In genomic region chr12:55743131-55743921, GRCh38 we compare ENCODE assay signal across 1 cellular context.
TF ChIP-seq lines count a peak whose summit lies in the region.

No MANE protein-coding gene starts in this region.

TF ChIP-seq in GM23338, 12 proteins besides CTCF, POLR2A, EP300 and RAD21 (continued from another document):
- TF ChIP-seq, protein P1, sequence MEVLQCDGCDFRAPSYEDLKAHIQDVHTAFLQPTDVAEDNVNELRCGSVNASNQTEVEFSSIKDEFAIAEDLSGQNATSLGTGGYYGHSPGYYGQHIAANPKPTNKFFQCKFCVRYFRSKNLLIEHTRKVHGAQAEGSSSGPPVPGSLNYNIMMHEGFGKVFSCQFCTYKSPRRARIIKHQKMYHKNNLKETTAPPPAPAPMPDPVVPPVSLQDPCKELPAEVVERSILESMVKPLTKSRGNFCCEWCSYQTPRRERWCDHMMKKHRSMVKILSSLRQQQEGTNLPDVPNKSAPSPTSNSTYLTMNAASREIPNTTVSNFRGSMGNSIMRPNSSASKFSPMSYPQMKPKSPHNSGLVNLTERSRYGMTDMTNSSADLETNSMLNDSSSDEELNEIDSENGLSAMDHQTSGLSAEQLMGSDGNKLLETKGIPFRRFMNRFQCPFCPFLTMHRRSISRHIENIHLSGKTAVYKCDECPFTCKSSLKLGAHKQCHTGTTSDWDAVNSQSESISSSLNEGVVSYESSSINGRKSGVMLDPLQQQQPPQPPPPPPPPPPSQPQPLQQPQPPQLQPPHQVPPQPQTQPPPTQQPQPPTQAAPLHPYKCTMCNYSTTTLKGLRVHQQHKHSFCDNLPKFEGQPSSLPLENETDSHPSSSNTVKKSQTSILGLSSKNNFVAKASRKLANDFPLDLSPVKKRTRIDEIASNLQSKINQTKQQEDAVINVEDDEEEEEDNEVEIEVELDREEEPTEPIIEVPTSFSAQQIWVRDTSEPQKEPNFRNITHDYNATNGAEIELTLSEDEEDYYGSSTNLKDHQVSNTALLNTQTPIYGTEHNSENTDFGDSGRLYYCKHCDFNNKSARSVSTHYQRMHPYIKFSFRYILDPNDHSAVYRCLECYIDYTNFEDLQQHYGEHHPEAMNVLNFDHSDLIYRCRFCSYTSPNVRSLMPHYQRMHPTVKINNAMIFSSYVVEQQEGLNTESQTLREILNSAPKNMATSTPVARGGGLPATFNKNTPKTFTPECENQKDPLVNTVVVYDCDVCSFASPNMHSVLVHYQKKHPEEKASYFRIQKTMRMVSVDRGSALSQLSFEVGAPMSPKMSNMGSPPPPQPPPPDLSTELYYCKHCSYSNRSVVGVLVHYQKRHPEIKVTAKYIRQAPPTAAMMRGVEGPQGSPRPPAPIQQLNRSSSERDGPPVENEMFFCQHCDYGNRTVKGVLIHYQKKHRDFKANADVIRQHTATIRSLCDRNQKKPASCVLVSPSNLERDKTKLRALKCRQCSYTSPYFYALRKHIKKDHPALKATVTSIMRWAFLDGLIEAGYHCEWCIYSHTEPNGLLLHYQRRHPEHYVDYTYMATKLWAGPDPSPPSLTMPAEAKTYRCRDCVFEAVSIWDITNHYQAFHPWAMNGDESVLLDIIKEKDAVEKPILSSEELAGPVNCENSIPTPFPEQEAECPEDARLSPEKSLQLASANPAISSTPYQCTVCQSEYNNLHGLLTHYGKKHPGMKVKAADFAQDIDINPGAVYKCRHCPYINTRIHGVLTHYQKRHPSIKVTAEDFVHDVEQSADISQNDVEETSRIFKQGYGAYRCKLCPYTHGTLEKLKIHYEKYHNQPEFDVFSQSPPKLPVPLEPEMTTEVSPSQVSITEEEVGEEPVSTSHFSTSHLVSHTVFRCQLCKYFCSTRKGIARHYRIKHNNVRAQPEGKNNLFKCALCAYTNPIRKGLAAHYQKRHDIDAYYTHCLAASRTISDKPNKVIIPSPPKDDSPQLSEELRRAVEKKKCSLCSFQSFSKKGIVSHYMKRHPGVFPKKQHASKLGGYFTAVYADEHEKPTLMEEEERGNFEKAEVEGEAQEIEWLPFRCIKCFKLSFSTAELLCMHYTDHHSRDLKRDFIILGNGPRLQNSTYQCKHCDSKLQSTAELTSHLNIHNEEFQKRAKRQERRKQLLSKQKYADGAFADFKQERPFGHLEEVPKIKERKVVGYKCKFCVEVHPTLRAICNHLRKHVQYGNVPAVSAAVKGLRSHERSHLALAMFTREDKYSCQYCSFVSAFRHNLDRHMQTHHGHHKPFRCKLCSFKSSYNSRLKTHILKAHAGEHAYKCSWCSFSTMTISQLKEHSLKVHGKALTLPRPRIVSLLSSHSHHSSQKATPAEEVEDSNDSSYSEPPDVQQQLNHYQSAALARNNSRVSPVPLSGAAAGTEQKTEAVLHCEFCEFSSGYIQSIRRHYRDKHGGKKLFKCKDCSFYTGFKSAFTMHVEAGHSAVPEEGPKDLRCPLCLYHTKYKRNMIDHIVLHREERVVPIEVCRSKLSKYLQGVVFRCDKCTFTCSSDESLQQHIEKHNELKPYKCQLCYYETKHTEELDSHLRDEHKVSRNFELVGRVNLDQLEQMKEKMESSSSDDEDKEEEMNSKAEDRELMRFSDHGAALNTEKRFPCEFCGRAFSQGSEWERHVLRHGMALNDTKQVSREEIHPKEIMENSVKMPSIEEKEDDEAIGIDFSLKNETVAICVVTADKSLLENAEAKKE (CRISPR knock-in tag; IDR thresholded peaks at IDR 0.05): no peak
- TF ChIP-seq, protein P2, sequence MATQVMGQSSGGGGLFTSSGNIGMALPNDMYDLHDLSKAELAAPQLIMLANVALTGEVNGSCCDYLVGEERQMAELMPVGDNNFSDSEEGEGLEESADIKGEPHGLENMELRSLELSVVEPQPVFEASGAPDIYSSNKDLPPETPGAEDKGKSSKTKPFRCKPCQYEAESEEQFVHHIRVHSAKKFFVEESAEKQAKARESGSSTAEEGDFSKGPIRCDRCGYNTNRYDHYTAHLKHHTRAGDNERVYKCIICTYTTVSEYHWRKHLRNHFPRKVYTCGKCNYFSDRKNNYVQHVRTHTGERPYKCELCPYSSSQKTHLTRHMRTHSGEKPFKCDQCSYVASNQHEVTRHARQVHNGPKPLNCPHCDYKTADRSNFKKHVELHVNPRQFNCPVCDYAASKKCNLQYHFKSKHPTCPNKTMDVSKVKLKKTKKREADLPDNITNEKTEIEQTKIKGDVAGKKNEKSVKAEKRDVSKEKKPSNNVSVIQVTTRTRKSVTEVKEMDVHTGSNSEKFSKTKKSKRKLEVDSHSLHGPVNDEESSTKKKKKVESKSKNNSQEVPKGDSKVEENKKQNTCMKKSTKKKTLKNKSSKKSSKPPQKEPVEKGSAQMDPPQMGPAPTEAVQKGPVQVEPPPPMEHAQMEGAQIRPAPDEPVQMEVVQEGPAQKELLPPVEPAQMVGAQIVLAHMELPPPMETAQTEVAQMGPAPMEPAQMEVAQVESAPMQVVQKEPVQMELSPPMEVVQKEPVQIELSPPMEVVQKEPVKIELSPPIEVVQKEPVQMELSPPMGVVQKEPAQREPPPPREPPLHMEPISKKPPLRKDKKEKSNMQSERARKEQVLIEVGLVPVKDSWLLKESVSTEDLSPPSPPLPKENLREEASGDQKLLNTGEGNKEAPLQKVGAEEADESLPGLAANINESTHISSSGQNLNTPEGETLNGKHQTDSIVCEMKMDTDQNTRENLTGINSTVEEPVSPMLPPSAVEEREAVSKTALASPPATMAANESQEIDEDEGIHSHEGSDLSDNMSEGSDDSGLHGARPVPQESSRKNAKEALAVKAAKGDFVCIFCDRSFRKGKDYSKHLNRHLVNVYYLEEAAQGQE (IDR thresholded peaks at IDR 0.05; ENCODE audit: unreplicated experiment): no peak
- TF ChIP-seq EZH2 (IDR thresholded peaks at IDR 0.05; ENCODE audit: low read depth, unreplicated experiment) (no peak), STAT1 (IDR thresholded peaks at IDR 0.05; ENCODE audit: unreplicated experiment) (no peak), CREB1 (CRISPR knock-in tag; IDR thresholded peaks at IDR 0.05; ENCODE audit: low read depth) (no peak), JUNB (IDR thresholded peaks at IDR 0.05; ENCODE audit: unreplicated experiment) (no peak), ZNF114 (CRISPR knock-in tag; IDR thresholded peaks at IDR 0.05) (no peak), EZH2phosphoT487 (IDR thresholded peaks at IDR 0.05; ENCODE audit: unreplicated experiment) (no peak), ZNF331 (CRISPR knock-in tag; IDR thresholded peaks at IDR 0.05; ENCODE audit: low read depth) (no peak), POLR2AphosphoS5 (IDR thresholded peaks at IDR 0.05; ENCODE audit: low read depth) (no peak; the same call in 1 of the 2 replicates)
